In genomic region chr12:125533434-125534029, GRCh38 we compare ENCODE assay signal across 9 cellular contexts.
DNase-seq lines count a peak whose midpoint lies in the region; ATAC-seq and TF ChIP-seq lines count a peak whose summit lies in the region.
"Had no signal": no experiment of that assay in that cellular context is flagged by ENCODE, and none has a peak within 500 bp of the region (broad histone marks: within the 10 kb centered on the region; RNA-seq: fewer than 3 reads in every experiment).

No MANE protein-coding gene starts in this region.

- H3K36me3 ChIP-seq in gastrocnemius medialis = no peaks in the 10 kb centered on the region

- H3K4me1 ChIP-seq in gastrocnemius medialis = no peaks in the 10 kb centered on the region

- TF ChIP-seq POLR2A in gastrocnemius medialis (IDR thresholded peaks at IDR 0.05) = no peak

- peak; percentile 39 for DNase-seq in AG20443 (ENCODE audit: low spot score)
- DNase-seq in HT-29 (ENCODE audit: low spot score) = peak; percentile 21
- peak; percentile 29 for DNase-seq in UCSD-AML1 (lab: John Stamatoyannopoulos, UW; ENCODE audit: unreplicated experiment)
- DNase-seq in left ventricle myocardium superior = peak; percentile 53
- DNase-seq in stimulated activated CD4-positive, alpha-beta T cell treated with anti-CD3 and anti-CD28 coated beads, Interleukin-4, amount 100 ng/mL, for 48 hours (ENCODE audit: low read depth in 2 of 2) = peak; percentile 4 to 35
- no peak for DNase-seq in gastrocnemius medialis
- DNase-seq in T-helper 9 cell = no peak

- H3K9me3 ChIP-seq in gastrocnemius medialis = no peaks in the 10 kb centered on the region

- peaks cover 0 to 3% (median 0%) of the 10 kb centered on the region in 3 donors for H3K27me3 ChIP-seq in gastrocnemius medialis

- intact Hi-C loops in left ventricle myocardium superior (cut with micrococcal nuclease) = no loop called here
- intact Hi-C loops in gastrocnemius medialis (cut with DNase I; ENCODE audit: low total_unique reads) = loop anchor here (10.0 kb wide), 2 partner anchors 1211 to 1341 kb away; no protein-coding TSS in a partner anchor

- no peak overlapping the region for H3K4me3 ChIP-seq in gastrocnemius medialis

- TF ChIP-seq CTCF in gastrocnemius medialis (IDR thresholded peaks at IDR 0.05 in 4 of 5, conservative IDR thresholded peaks at IDR 0.05 in 1 of 5) = peak in 2 of 5 experiments; percentile 21 to 37

- ATAC-seq in GM18511 (IDR thresholded peaks at IDR 0.05; ENCODE audit: unreplicated experiment) = peak; percentile 69
- ATAC-seq in left ventricle myocardium superior = peak; percentile 55
- ATAC-seq in gastrocnemius medialis = no peak

- in situ Hi-C loops in gastrocnemius medialis (cut with MboI; ENCODE audit: low sequenced_read_pairs in 4 of 4) = no loop called here

- H3K27ac ChIP-seq in gastrocnemius medialis = no peak overlapping the region
- H3K27ac ChIP-seq: epithelial cell of prostate had no signal

Comparison
In these comparisons a context has a peak if more than half of its experiments do, and no peak if none do; other contexts are left out.
1. DNase-seq: peak in AG20443 (single experiment), HT-29 (single experiment), UCSD-AML1 (single experiment), left ventricle myocardium superior (single experiment) and stimulated activated CD4-positive, alpha-beta T cell treated with anti-CD3 and anti-CD28 coated beads, Interleukin-4, amount 100 ng/mL, for 48 hours (2 of 2); none in gastrocnemius medialis (0 of 2) and T-helper 9 cell (single experiment).
2. ATAC-seq: peak in GM18511 (single experiment) and left ventricle myocardium superior (single experiment); none in gastrocnemius medialis (0 of 2).